30 cellular contexts compared by ENCODE assay signal in genomic region chr1:23922321-23922943, GRCh38. TPM values are rescaled to one million over a fixed set of nuclear protein-coding genes. Genes with fewer than 3 reads are reported as not detected.
"Had no signal": no experiment of that assay in that cellular context is flagged by ENCODE, and none has a peak within 500 bp of the region (broad histone marks: within the 10 kb centered on the region; RNA-seq: fewer than 3 reads in every experiment).

No MANE protein-coding gene starts in this region.

- H3K27ac Mint-ChIP-seq: activated CD4-positive, alpha-beta T cell treated with anti-CD3 and anti-CD28 coated beads, Interleukin-2, amount 10 ng/mL, durations not matched to agents 7 days and 5 days; activated CD8-positive, alpha-beta T cell treated with anti-CD3 and anti-CD28 coated beads for 36 hours; activated naive CD8-positive, alpha-beta T cell treated with anti-CD3 and anti-CD28 coated beads, Interleukin-2, amount 50 U/mL, for 24 hours; activated T-helper 17 cell treated with anti-CD3 and anti-CD28 coated beads, Interleukin-2, amount 50 U/mL, for 72 hours; effector memory CD8-positive, alpha-beta T cell; stimulated activated naive B cell treated with anti-CD40 and anti-IgM and Interleukin-4, amounts not matched to agents 10 μg/mL and 1 μg/mL and 100 μg/mL, for 72 hours had no signal

- H3K9me3 Mint-ChIP-seq: activated CD4-positive, alpha-beta T cell treated with anti-CD3 and anti-CD28 coated beads, Interleukin-2, amount 10 ng/mL, durations not matched to agents 7 days and 5 days; activated CD8-positive, alpha-beta T cell treated with anti-CD3 and anti-CD28 coated beads for 36 hours; activated naive CD8-positive, alpha-beta T cell treated with anti-CD3 and anti-CD28 coated beads, Interleukin-2, amount 50 U/mL, for 24 hours; activated T-cell treated with anti-CD3 and anti-CD28 coated beads, Interleukin-2, amount 50 U/mL, for 4 hours; activated T-helper 17 cell treated with anti-CD3 and anti-CD28 coated beads, Interleukin-2, amount 50 U/mL, for 72 hours; effector memory CD8-positive, alpha-beta T cell; stimulated activated naive B cell treated with anti-CD40 and anti-IgM and Interleukin-4, amounts not matched to agents 10 μg/mL and 1 μg/mL and 100 μg/mL, for 72 hours had no signal

- H3K27ac ChIP-seq: body of pancreas, dorsolateral prefrontal cortex, right atrium auricular region, thyroid gland, WERI-Rb-1 had no signal

- H3K9me3 ChIP-seq: body of pancreas, right atrium auricular region, stomach, thyroid gland had no signal

- H3K36me3 ChIP-seq: right atrium auricular region, stomach, thyroid gland, WERI-Rb-1 had no signal

- DNase-seq: activated CD4-positive, alpha-beta T cell treated with anti-CD3 and anti-CD28 coated beads, Interleukin-2, amount 10 ng/mL, durations not matched to agents 7 days and 5 days; activated CD4-positive, CD25-positive, alpha-beta regulatory T cell treated with anti-CD3 and anti-CD28 coated beads, Interleukin-2, amount 50 U/mL, for 72 hours; activated CD8-positive, alpha-beta T cell treated with anti-CD3 and anti-CD28 coated beads for 36 hours; activated gamma-delta T cell treated with Interleukin-2 at 50 U/mL for 16 hours; activated naive CD4-positive, alpha-beta T cell treated with anti-CD3 and anti-CD28 coated beads, Interleukin-2, amount 50 U/mL, for 16 hours; activated naive CD8-positive, alpha-beta T cell treated with anti-CD3 and anti-CD28 coated beads, Interleukin-2, amount 50 U/mL, for 24 hours; activated T-cell treated with anti-CD3 and anti-CD28 coated beads, Interleukin-2, amount 50 U/mL, for 4 hours; anterior cingulate cortex; body of pancreas; dorsolateral prefrontal cortex; effector memory CD8-positive, alpha-beta T cell; foreskin fibroblast; hippocampal formation; left cardiac atrium; left ventricle myocardium superior; naive thymus-derived CD4-positive, alpha-beta T cell; stimulated activated CD4-positive, alpha-beta T cell treated with anti-CD3 and anti-CD28 coated beads, Interleukin-1b, Interleukin-23, amount 100 ng/mL, for 48 hours; stimulated activated CD4-positive, alpha-beta T cell treated with anti-CD3 and anti-CD28 coated beads, Interleukin-4, amount 100 ng/mL, for 4 hours; stimulated activated CD8-positive, alpha-beta memory T cell treated with anti-CD3 and anti-CD28 coated beads, Interleukin-4, amount 100 ng/mL, for 48 hours; stimulated activated naive B cell treated with anti-CD40 and anti-IgM and Interleukin-4, amounts not matched to agents 10 μg/mL and 1 μg/mL and 100 μg/mL, for 72 hours; stomach; thyroid gland; WERI-Rb-1 had no signal

- H3K4me3 Mint-ChIP-seq: activated CD4-positive, alpha-beta T cell treated with anti-CD3 and anti-CD28 coated beads, Interleukin-2, amount 10 ng/mL, durations not matched to agents 7 days and 5 days; activated CD8-positive, alpha-beta T cell treated with anti-CD3 and anti-CD28 coated beads for 36 hours; activated naive CD8-positive, alpha-beta T cell treated with anti-CD3 and anti-CD28 coated beads, Interleukin-2, amount 50 U/mL, for 24 hours; activated T-cell treated with anti-CD3 and anti-CD28 coated beads, Interleukin-2, amount 50 U/mL, for 4 hours; activated T-helper 17 cell treated with anti-CD3 and anti-CD28 coated beads, Interleukin-2, amount 50 U/mL, for 72 hours; effector memory CD8-positive, alpha-beta T cell; naive thymus-derived CD4-positive, alpha-beta T cell; stimulated activated naive B cell treated with anti-CD40 and anti-IgM and Interleukin-4, amounts not matched to agents 10 μg/mL and 1 μg/mL and 100 μg/mL, for 72 hours had no signal

- H3K27me3 Mint-ChIP-seq: activated CD4-positive, alpha-beta T cell treated with anti-CD3 and anti-CD28 coated beads, Interleukin-2, amount 10 ng/mL, durations not matched to agents 7 days and 5 days; activated CD8-positive, alpha-beta T cell treated with anti-CD3 and anti-CD28 coated beads for 36 hours; activated naive CD8-positive, alpha-beta T cell treated with anti-CD3 and anti-CD28 coated beads, Interleukin-2, amount 50 U/mL, for 24 hours; activated T-helper 17 cell treated with anti-CD3 and anti-CD28 coated beads, Interleukin-2, amount 50 U/mL, for 72 hours; stimulated activated naive B cell treated with anti-CD40 and anti-IgM and Interleukin-4, amounts not matched to agents 10 μg/mL and 1 μg/mL and 100 μg/mL, for 72 hours had no signal

- H3K4me2 ChIP-seq: smooth muscle cell had no signal

- H3K36me3 Mint-ChIP-seq: naive thymus-derived CD4-positive, alpha-beta T cell; stimulated activated naive B cell treated with anti-CD40 and anti-IgM and Interleukin-4, amounts not matched to agents 10 μg/mL and 1 μg/mL and 100 μg/mL, for 72 hours had no signal

- H3K4me1 Mint-ChIP-seq: activated T-helper 17 cell treated with anti-CD3 and anti-CD28 coated beads, Interleukin-2, amount 50 U/mL, for 72 hours; naive thymus-derived CD4-positive, alpha-beta T cell had no signal

- ATAC-seq: activated CD8-positive, alpha-beta T cell treated with anti-CD3 and anti-CD28 coated beads for 36 hours; activated naive CD8-positive, alpha-beta T cell treated with anti-CD3 and anti-CD28 coated beads, Interleukin-2, amount 50 U/mL, for 24 hours; activated T-cell treated with anti-CD3 and anti-CD28 coated beads, Interleukin-2, amount 50 U/mL, for 4 hours; activated T-helper 17 cell treated with anti-CD3 and anti-CD28 coated beads, Interleukin-2, amount 50 U/mL, for 72 hours; body of pancreas; effector memory CD8-positive, alpha-beta T cell; left cardiac atrium; left ventricle myocardium superior; naive thymus-derived CD4-positive, alpha-beta T cell; stimulated activated naive B cell treated with anti-CD40 and anti-IgM and Interleukin-4, amounts not matched to agents 10 μg/mL and 1 μg/mL and 100 μg/mL, for 72 hours had no signal

- H3K4me3 ChIP-seq: body of pancreas, dorsolateral prefrontal cortex, right atrium auricular region, smooth muscle cell, stomach, thyroid gland had no signal

- H3K27me3 ChIP-seq: body of pancreas, right atrium auricular region, stomach, thyroid gland had no signal

RNA-seq across cellular contexts. Expression of gene CNR2, which starts 9.3 kb away (rescaled TPM):
- total RNA-seq: body of pancreas, endothelial cell of umbilical vein, fibroblast of lung, left cardiac atrium, left ventricle myocardium superior, lung microvascular endothelial cell, pulmonary artery endothelial cell, smooth muscle cell had no signal
